In genomic region chr17:47810200-47810821, GRCh38 we compare ENCODE assay signal across 8 cellular contexts. TPM values are rescaled to one million over a fixed set of nuclear protein-coding genes. Genes with fewer than 3 reads are reported as not detected.
A peak's percentile ranks its signal among the peaks of the same experiment; 100 is the strongest.
DNase-seq lines count a peak whose midpoint lies in the region; ATAC-seq, FAIRE-seq and TF ChIP-seq lines count a peak whose summit lies in the region.

No MANE protein-coding gene starts in this region.

- DNase-seq in BJ (ENCODE audit: low read depth) = peak; percentile 74
- peak; percentile 38 for DNase-seq in HFF-Myc (ENCODE audit: extremely low read depth, low read depth)
- peak in 6 of 7 donors; percentile 34 to 73 (median 66) for DNase-seq in adrenal gland
- DNase-seq in HepG2 (ENCODE audit: low spot score) = peak; percentile 74
- DNase-seq in glutamatergic neuron = no peak
- no peak for DNase-seq in ecto neural progenitor cell (ENCODE audit: low spot score)
- no peak for DNase-seq in NCI-H2227 treated with DMSO at 0.1 percent for 48 hours (lab: John Stamatoyannopoulos, UW)
- DNase-seq in GM13977 (ENCODE audit: low spot score) = no peak

- H3K4me1 Mint-ChIP-seq in glutamatergic neuron (ENCODE audit: low read depth, unreplicated experiment) = no peaks in the 10 kb centered on the region

- no TSS peak for BruUV-seq in HepG2 (replicated peaks; lab: Mats Ljungman, UMichigan)

- WGBS in adrenal gland, 4 donors = 26 to 51% (median 43%) methylated on average over 9 to 10 of the region's 10 CpGs
- WGBS in HepG2 (ENCODE audit: low lambda C conversion rate) = 51% methylated on average over 9 of the region's 10 CpGs

- ATAC-seq in HepG2 = peak; percentile 66

- in situ Hi-C loops in HepG2 (cut with HindIII; ENCODE audit: extremely low pct_ligation_motif_present, low pct_unique_long_range_greater_than_20kb) (no loop called here), GM13977 (cut with MboI; ENCODE audit: low pct_unique_long_range_greater_than_20kb, low sequenced_read_pairs, unreplicated experiment) (no loop called here)

- no peaks in the 10 kb centered on the region for H3K9me3 ChIP-seq in adrenal gland (replicated peaks in 1 of 3)
- no peaks in the 10 kb centered on the region for H3K9me3 ChIP-seq in HepG2 (ENCODE audit: low read length)

- peaks cover 24% of the 10 kb centered on the region for H3K36me3 ChIP-seq in BJ (ENCODE audit: control insufficient read depth, insufficient read depth, low read length)
- peaks cover 0 to 45% of the 10 kb centered on the region in 2 donors for H3K36me3 ChIP-seq in adrenal gland (replicated peaks in 1 of 2)
- H3K36me3 ChIP-seq in HepG2 (replicated peaks in 1 of 2; ENCODE audit: control insufficient read depth in 1 of 2, insufficient read depth in 2 of 2, low read length in 2 of 2) = peaks cover 9 to 12% of the 10 kb centered on the region in 2 experiments; a peak in 3 of 5 replicates

- H3K27ac Mint-ChIP-seq in glutamatergic neuron (ENCODE audit: unreplicated experiment) = no peak overlapping the region

- no peak overlapping the region for H2AFZ ChIP-seq in HepG2 (ENCODE audit: low read length)

- H4K20me1 ChIP-seq in HepG2 (ENCODE audit: insufficient read depth, low read length) = no peaks in the 10 kb centered on the region

- H3K79me2 ChIP-seq in HepG2 (ENCODE audit: insufficient read depth, low read length) = no peaks in the 10 kb centered on the region

- H3K27me3 ChIP-seq in BJ (ENCODE audit: control insufficient read depth, insufficient read depth, low read length) = no peaks in the 10 kb centered on the region
- H3K27me3 ChIP-seq in adrenal gland = peaks cover 1% of the 10 kb centered on the region
- no peaks in the 10 kb centered on the region for H3K27me3 ChIP-seq in HepG2 (ENCODE audit: control insufficient read depth in 1 of 2, insufficient read depth in 2 of 2, low read length in 2 of 2)

- H3K4me3 ChIP-seq in BJ (ENCODE audit: low read depth, low read length) = no peak overlapping the region
- H3K4me3 ChIP-seq in HFF-Myc (replicated peaks; ENCODE audit: low read depth, low read length) = no peak overlapping the region
- no peak overlapping the region for H3K4me3 ChIP-seq in adrenal gland
- no peak overlapping the region for H3K4me3 ChIP-seq in HepG2 (replicated peaks in 1 of 3; ENCODE audit: insufficient read depth in 1 of 3, low read depth in 2 of 3, low read length in 3 of 3)

- TF ChIP-seq POLR2A in adrenal gland (IDR thresholded peaks at IDR 0.05) (no peak), HepG2 (IDR thresholded peaks at IDR 0.05; ENCODE audit: insufficient read depth in 1 of 2, low read depth in 2 of 2, low read length in 2 of 2) (no peak)

- H3K9me3 Mint-ChIP-seq in glutamatergic neuron (ENCODE audit: unreplicated experiment) = peaks cover 2% of the 10 kb centered on the region

- intact Hi-C loops in adrenal gland (cut with DNase I) = no loop called here
- intact Hi-C loops in HepG2 (cut with micrococcal nuclease; ENCODE audit: unreplicated experiment) = no loop called here

- H3K9ac ChIP-seq in HepG2 (ENCODE audit: insufficient read depth, low read depth, low read length) = no peak overlapping the region

- H3K27ac ChIP-seq in adrenal gland (peak overlapping the region in 1 of 5 donors; percentile 61), HepG2 (ENCODE audit: extremely low read length, insufficient read depth, low read length) (no peak overlapping the region)

- H3K4me2 ChIP-seq in HepG2 (ENCODE audit: low read depth, low read length) = no peak overlapping the region

- TF ChIP-seq CTCF in BJ (IDR thresholded peaks at IDR 0.05; ENCODE audit: insufficient read depth, low read depth, low read length) (no peak), HFF-Myc (IDR thresholded peaks at IDR 0.05; ENCODE audit: low read depth, low read length, missing control alignments) (no peak), adrenal gland (IDR thresholded peaks at IDR 0.05) (no peak), HepG2 (CRISPR knock-in tag; IDR thresholded peaks at IDR 0.05) (no peak), glutamatergic neuron (IDR thresholded peaks at IDR 0.05; ENCODE audit: partially characterized antibody, unreplicated experiment) (no peak), GM13977 (IDR thresholded peaks at IDR 0.05; ENCODE audit: extremely low read depth, insufficient read depth, missing control alignments) (no peak)

- TF ChIP-seq EP300 in HepG2 (IDR thresholded peaks at IDR 0.05; ENCODE audit: low read depth in 2 of 2, low read length in 2 of 2) = peak in 1 of 2 experiments; percentile 46; a peak in 1 of 4 replicates
- TF ChIP-seq EP300 in HepG2 (CRISPR knock-in tag; IDR thresholded peaks at IDR 0.05; ENCODE audit: borderline replicate concordance) = no peak

- H3K4me1 ChIP-seq in adrenal gland (replicated peaks in 1 of 2) (peaks cover 0 to 6% of the 10 kb centered on the region in 2 donors), HepG2 (ENCODE audit: insufficient read depth, low read length) (peaks cover 12% of the 10 kb centered on the region)

- H3K4me3 Mint-ChIP-seq in glutamatergic neuron (ENCODE audit: unreplicated experiment) = no peak overlapping the region

- peak; percentile 32 for FAIRE-seq in HepG2 (lab: Jason Lieb, UNC)

- POLR2A ChIA-PET in BJ (lab: Charles Lee) = no interaction called here
- POLR2A ChIA-PET in HepG2 (lab: Yijun Ruan, JAX) = interaction anchor here (0.9 to 1.0 kb wide), 3 partner anchors 11 to 31 kb away, joined by 3 to 6 read pairs (median 3); partner anchors contain the start of genes LRRC46, MRPL10, OSBPL7 and SCRN2

- peaks cover 13% of the 10 kb centered on the region for H3K27me3 Mint-ChIP-seq in glutamatergic neuron (ENCODE audit: unreplicated experiment)

- peaks cover 6% of the 10 kb centered on the region for H3K36me3 Mint-ChIP-seq in glutamatergic neuron (ENCODE audit: unreplicated experiment)

- TF ChIP-seq RAD21 in HepG2 (CRISPR knock-in tag; IDR thresholded peaks at IDR 0.05) = no peak

- CTCF ChIA-PET in BJ (lab: Yijun Ruan, JAX) = interaction anchor here (0.6 to 0.8 kb wide), 3 partner anchors 86 to 147 kb away, joined by 3 read pairs; partner anchors contain the start of gene SP2
- CTCF ChIA-PET in HepG2 (lab: Yijun Ruan, JAX; ENCODE audit: low intra/inter-chr PET ratio, low total read pairs) = no interaction called here

RNA-seq across cellular contexts. Expression of gene OSBPL7, which starts 11.3 kb away (rescaled TPM):
- polyA plus RNA-seq in BJ (2011; rRNA removed) (4.5 and 7.6 TPM in 2 replicates), adrenal gland (10 to 100 TPM in 1 of 3 donors, 1 to 10 TPM in 2; 2.0 to 22.4 (median 7.3) TPM), HepG2 (2011; rRNA removed) (6.6 and 8.3 TPM in 2 replicates)
- polyA minus RNA-seq in BJ (2011; rRNA and poly(A)+ RNA removed) = 6.1 and 9.7 TPM in 2 replicates
- total RNA-seq in adrenal gland (1 to 10 TPM; 3.3 to 9.8 (median 6.7) TPM), HepG2 (2016; rRNA removed; fragmentation: Illumina TruSeq; extraction: Trizol) (1.0 and 4.7 TPM in 2 replicates), glutamatergic neuron (ENCODE audit: unreplicated experiment) (30.0 TPM)
- total RNA-seq in HepG2 (2016; cell fraction: cytosol; rRNA removed; fragmentation: Illumina TruSeq; extraction: Trizol; ENCODE audit: low read depth) = 4.5 and 4.7 TPM in 2 replicates
- total RNA-seq in HepG2 (2016; cell fraction: insoluble cytoplasmic fraction; rRNA removed; fragmentation: Illumina TruSeq; extraction: Trizol) = 1.3 and 5.6 TPM in 2 replicates
- 1.4 and 1.5 TPM in 2 replicates for total RNA-seq in HepG2 (2016; cell fraction: membrane; rRNA removed; fragmentation: Illumina TruSeq; extraction: Trizol)
- 6.6 and 9.7 TPM in 2 replicates for total RNA-seq in HepG2 (2016; cell fraction: nucleus; rRNA removed; fragmentation: Illumina TruSeq; extraction: Trizol)
- polyA plus RNA-seq in HepG2 (2011; cell fraction: cytosol; rRNA removed) = 0.99 and 1.7 TPM in 2 replicates
- 86.7 and 120 TPM in 2 replicates for polyA plus RNA-seq in HepG2 (2011; cell fraction: nucleus; rRNA removed)
- 4.1 and 5.4 TPM in 2 replicates for polyA plus RNA-seq in HepG2 (2012)
- 0.20 and 0.32 TPM in 2 replicates for polyA plus RNA-seq in HepG2 (2016; cell fraction: cytosol; fragmentation: Illumina TruSeq; extraction: Trizol; ENCODE audit: low read depth)
- polyA plus RNA-seq in HepG2 (2016; cell fraction: insoluble cytoplasmic fraction; fragmentation: Illumina TruSeq; extraction: Trizol; ENCODE audit: low read depth) = 0.56 and 1.2 TPM in 2 replicates
- 0.27 and 0.42 TPM in 2 replicates for polyA plus RNA-seq in HepG2 (2016; cell fraction: membrane; fragmentation: Illumina TruSeq; extraction: Trizol; ENCODE audit: low read depth)
- polyA plus RNA-seq in HepG2 (2016; cell fraction: nucleus; fragmentation: Illumina TruSeq; extraction: Trizol; ENCODE audit: insufficient read depth, low read depth) = 20.6 and 21.2 TPM in 2 replicates
- polyA minus RNA-seq in HepG2 (2011; rRNA and poly(A)+ RNA removed; ENCODE audit: low replicate concordance) = 7.4 and 11.6 TPM in 2 replicates
- polyA minus RNA-seq in HepG2 (2011; cell fraction: cytosol; rRNA and poly(A)+ RNA removed) = 1.6 TPM in 2 replicates
- 16.1 and 23.1 TPM in 2 replicates for polyA minus RNA-seq in HepG2 (2011; cell fraction: nucleus; rRNA and poly(A)+ RNA removed)

RNA-seq across cellular contexts. Expression of gene MRPL10, which starts 21.0 kb away (rescaled TPM):
- polyA plus RNA-seq in BJ (2011; rRNA removed) = 49.1 and 59.2 TPM in 2 replicates
- polyA minus RNA-seq in BJ (2011; rRNA and poly(A)+ RNA removed) = 48.8 and 77.2 TPM in 2 replicates
- total RNA-seq in adrenal gland = 10 to 100 TPM; 29.0 to 72.5 (median 46.7) TPM
- 10 to 100 TPM; 37.6 to 41.1 (median 38.5) TPM for polyA plus RNA-seq in adrenal gland
- 56.7 and 59.7 TPM in 2 replicates for total RNA-seq in HepG2 (2016; rRNA removed; fragmentation: Illumina TruSeq; extraction: Trizol)
- total RNA-seq in HepG2 (2016; cell fraction: cytosol; rRNA removed; fragmentation: Illumina TruSeq; extraction: Trizol; ENCODE audit: low read depth) = 23.2 and 23.8 TPM in 2 replicates
- 54.4 and 59.8 TPM in 2 replicates for total RNA-seq in HepG2 (2016; cell fraction: insoluble cytoplasmic fraction; rRNA removed; fragmentation: Illumina TruSeq; extraction: Trizol)
- 57.6 and 61.5 TPM in 2 replicates for total RNA-seq in HepG2 (2016; cell fraction: membrane; rRNA removed; fragmentation: Illumina TruSeq; extraction: Trizol)
- 27.0 and 27.8 TPM in 2 replicates for total RNA-seq in HepG2 (2016; cell fraction: nucleus; rRNA removed; fragmentation: Illumina TruSeq; extraction: Trizol)
- 149 and 157 TPM in 2 replicates for polyA plus RNA-seq in HepG2 (2011; rRNA removed)
- 163 and 193 TPM in 2 replicates for polyA plus RNA-seq in HepG2 (2011; cell fraction: cytosol; rRNA removed)
- polyA plus RNA-seq in HepG2 (2011; cell fraction: nucleus; rRNA removed) = 84.2 and 97.9 TPM in 2 replicates
- 98.1 and 124 TPM in 2 replicates for polyA plus RNA-seq in HepG2 (2012)
- 32.0 and 36.2 TPM in 2 replicates for polyA plus RNA-seq in HepG2 (2016; cell fraction: cytosol; fragmentation: Illumina TruSeq; extraction: Trizol; ENCODE audit: low read depth)
- polyA plus RNA-seq in HepG2 (2016; cell fraction: insoluble cytoplasmic fraction; fragmentation: Illumina TruSeq; extraction: Trizol; ENCODE audit: low read depth) = 90.1 and 104 TPM in 2 replicates
- 63.3 and 69.4 TPM in 2 replicates for polyA plus RNA-seq in HepG2 (2016; cell fraction: membrane; fragmentation: Illumina TruSeq; extraction: Trizol; ENCODE audit: low read depth)
- 52.7 and 55.5 TPM in 2 replicates for polyA plus RNA-seq in HepG2 (2016; cell fraction: nucleus; fragmentation: Illumina TruSeq; extraction: Trizol; ENCODE audit: insufficient read depth, low read depth)
- polyA minus RNA-seq in HepG2 (2011; rRNA and poly(A)+ RNA removed; ENCODE audit: low replicate concordance) = 135 and 309 TPM in 2 replicates
- 101 and 106 TPM in 2 replicates for polyA minus RNA-seq in HepG2 (2011; cell fraction: cytosol; rRNA and poly(A)+ RNA removed)
- 28.0 and 36.1 TPM in 2 replicates for polyA minus RNA-seq in HepG2 (2011; cell fraction: nucleus; rRNA and poly(A)+ RNA removed)
- total RNA-seq in glutamatergic neuron (ENCODE audit: unreplicated experiment) = 38.7 TPM

RNA-seq across cellular contexts. Expression of gene LRRC46, which starts 21.2 kb away (rescaled TPM):
- 0.58 and 0.80 TPM in 2 replicates for polyA plus RNA-seq in BJ (2011; rRNA removed)
- 0.52 and 0.87 TPM in 2 replicates for polyA minus RNA-seq in BJ (2011; rRNA and poly(A)+ RNA removed)
- under 1 TPM in 5 of 8 donors, not detected in 3; 0.20 to 0.81 (median 0.28) TPM for total RNA-seq in adrenal gland
- 1 to 10 TPM; 1.6 to 2.3 (median 1.9) TPM for polyA plus RNA-seq in adrenal gland
- total RNA-seq in HepG2 (2016; rRNA removed; fragmentation: Illumina TruSeq; extraction: Trizol) = 0.09 and 0.13 TPM in 2 replicates
- 0.26 TPM in 1 of 2 replicates, not detected in the other for total RNA-seq in HepG2 (2016; cell fraction: cytosol; rRNA removed; fragmentation: Illumina TruSeq; extraction: Trizol; ENCODE audit: low read depth)
- total RNA-seq in HepG2 (2016; cell fraction: insoluble cytoplasmic fraction; rRNA removed; fragmentation: Illumina TruSeq; extraction: Trizol) = 0.15 and 0.22 TPM in 2 replicates
- 0.14 TPM in 1 of 2 replicates, not detected in the other for total RNA-seq in HepG2 (2016; cell fraction: membrane; rRNA removed; fragmentation: Illumina TruSeq; extraction: Trizol)
- 0.43 TPM in 1 of 2 replicates, not detected in the other for total RNA-seq in HepG2 (2016; cell fraction: nucleus; rRNA removed; fragmentation: Illumina TruSeq; extraction: Trizol)
- 0.09 and 0.16 TPM in 2 replicates for polyA plus RNA-seq in HepG2 (2011; rRNA removed)
- 0.15 and 0.18 TPM in 2 replicates for polyA plus RNA-seq in HepG2 (2011; cell fraction: cytosol; rRNA removed)
- polyA plus RNA-seq in HepG2 (2011; cell fraction: nucleus; rRNA removed) = 0.19 and 0.42 TPM in 2 replicates
- polyA plus RNA-seq in HepG2 (2012) = 0.70 and 0.75 TPM in 2 replicates
- 0.11 and 0.22 TPM in 2 replicates for polyA plus RNA-seq in HepG2 (2016; cell fraction: cytosol; fragmentation: Illumina TruSeq; extraction: Trizol; ENCODE audit: low read depth)
- polyA plus RNA-seq in HepG2 (2016; cell fraction: insoluble cytoplasmic fraction; fragmentation: Illumina TruSeq; extraction: Trizol; ENCODE audit: low read depth) = 0.35 and 0.46 TPM in 2 replicates
- 0.23 TPM in 2 replicates for polyA plus RNA-seq in HepG2 (2016; cell fraction: membrane; fragmentation: Illumina TruSeq; extraction: Trizol; ENCODE audit: low read depth)
- polyA plus RNA-seq in HepG2 (2016; cell fraction: nucleus; fragmentation: Illumina TruSeq; extraction: Trizol; ENCODE audit: insufficient read depth, low read depth) = 0.43 and 0.74 TPM in 2 replicates
- polyA minus RNA-seq in HepG2 (2011; rRNA and poly(A)+ RNA removed; ENCODE audit: low replicate concordance) = 0.46 and 1.2 TPM in 2 replicates
- 0.44 and 0.59 TPM in 2 replicates for polyA minus RNA-seq in HepG2 (2011; cell fraction: cytosol; rRNA and poly(A)+ RNA removed)
- polyA minus RNA-seq in HepG2 (2011; cell fraction: nucleus; rRNA and poly(A)+ RNA removed) = 0.62 TPM in 1 of 2 replicates, not detected in the other
- 1.3 TPM for total RNA-seq in glutamatergic neuron (ENCODE audit: unreplicated experiment)

RNA-seq across cellular contexts. Expression of gene SCRN2, which starts 30.8 kb away (rescaled TPM):
- polyA plus RNA-seq in BJ (2011; rRNA removed) (18.3 and 41.1 TPM in 2 replicates), adrenal gland (100 to 1,000 TPM in 2 of 3 donors, 1 to 10 TPM in 1; 6.3 to 136 (median 121) TPM), HepG2 (2011; rRNA removed) (21.7 and 28.6 TPM in 2 replicates)
- 9.4 and 17.3 TPM in 2 replicates for polyA minus RNA-seq in BJ (2011; rRNA and poly(A)+ RNA removed)
- total RNA-seq in adrenal gland (10 to 100 TPM; 18.3 to 53.7 (median 40.5) TPM), HepG2 (2016; rRNA removed; fragmentation: Illumina TruSeq; extraction: Trizol) (15.0 and 29.5 TPM in 2 replicates), glutamatergic neuron (ENCODE audit: unreplicated experiment) (39.1 TPM)
- 14.0 and 15.6 TPM in 2 replicates for total RNA-seq in HepG2 (2016; cell fraction: cytosol; rRNA removed; fragmentation: Illumina TruSeq; extraction: Trizol; ENCODE audit: low read depth)
- 14.9 and 29.8 TPM in 2 replicates for total RNA-seq in HepG2 (2016; cell fraction: insoluble cytoplasmic fraction; rRNA removed; fragmentation: Illumina TruSeq; extraction: Trizol)
- total RNA-seq in HepG2 (2016; cell fraction: membrane; rRNA removed; fragmentation: Illumina TruSeq; extraction: Trizol) = 9.4 and 10.4 TPM in 2 replicates
- 38.4 and 39.4 TPM in 2 replicates for total RNA-seq in HepG2 (2016; cell fraction: nucleus; rRNA removed; fragmentation: Illumina TruSeq; extraction: Trizol)
- 12.8 and 18.6 TPM in 2 replicates for polyA plus RNA-seq in HepG2 (2011; cell fraction: cytosol; rRNA removed)
- polyA plus RNA-seq in HepG2 (2011; cell fraction: nucleus; rRNA removed) = 254 and 255 TPM in 2 replicates
- polyA plus RNA-seq in HepG2 (2012) = 16.2 and 19.4 TPM in 2 replicates
- 2.8 and 3.6 TPM in 2 replicates for polyA plus RNA-seq in HepG2 (2016; cell fraction: cytosol; fragmentation: Illumina TruSeq; extraction: Trizol; ENCODE audit: low read depth)
- polyA plus RNA-seq in HepG2 (2016; cell fraction: insoluble cytoplasmic fraction; fragmentation: Illumina TruSeq; extraction: Trizol; ENCODE audit: low read depth) = 11.1 and 13.6 TPM in 2 replicates
- polyA plus RNA-seq in HepG2 (2016; cell fraction: membrane; fragmentation: Illumina TruSeq; extraction: Trizol; ENCODE audit: low read depth) = 4.4 and 5.4 TPM in 2 replicates
- polyA plus RNA-seq in HepG2 (2016; cell fraction: nucleus; fragmentation: Illumina TruSeq; extraction: Trizol; ENCODE audit: insufficient read depth, low read depth) = 76.0 and 78.1 TPM in 2 replicates
- 22.3 and 32.7 TPM in 2 replicates for polyA minus RNA-seq in HepG2 (2011; rRNA and poly(A)+ RNA removed; ENCODE audit: low replicate concordance)
- 4.6 and 7.0 TPM in 2 replicates for polyA minus RNA-seq in HepG2 (2011; cell fraction: cytosol; rRNA and poly(A)+ RNA removed)
- polyA minus RNA-seq in HepG2 (2011; cell fraction: nucleus; rRNA and poly(A)+ RNA removed) = 42.1 and 48.9 TPM in 2 replicates

RNA-seq across cellular contexts. Expression of gene SP6, which starts 40.7 kb away (rescaled TPM):
- 0.05 and 0.07 TPM in 2 replicates for polyA plus RNA-seq in BJ (2011; rRNA removed)
- polyA minus RNA-seq in BJ (2011; rRNA and poly(A)+ RNA removed) = not detected in 2 replicates
- 1 to 10 TPM in 6 of 8 donors, under 1 TPM in 2; 0.06 to 3.5 (median 1.2) TPM for total RNA-seq in adrenal gland
- polyA plus RNA-seq in adrenal gland = 1 to 10 TPM in 1 of 3 donors, under 1 TPM in 2; 0.91 to 1.1 (median 0.97) TPM
- 0.07 TPM in 1 of 2 replicates, not detected in the other for total RNA-seq in HepG2 (2016; rRNA removed; fragmentation: Illumina TruSeq; extraction: Trizol)
- total RNA-seq in HepG2 (2016; cell fraction: cytosol; rRNA removed; fragmentation: Illumina TruSeq; extraction: Trizol; ENCODE audit: low read depth) = not detected in 2 replicates
- 0.04 TPM in 1 of 2 replicates, not detected in the other for total RNA-seq in HepG2 (2016; cell fraction: insoluble cytoplasmic fraction; rRNA removed; fragmentation: Illumina TruSeq; extraction: Trizol)
- total RNA-seq in HepG2 (2016; cell fraction: membrane; rRNA removed; fragmentation: Illumina TruSeq; extraction: Trizol) = 0.03 and 0.10 TPM in 2 replicates
- not detected in 2 replicates for total RNA-seq in HepG2 (2016; cell fraction: nucleus; rRNA removed; fragmentation: Illumina TruSeq; extraction: Trizol)
- 0.07 and 0.09 TPM in 2 replicates for polyA plus RNA-seq in HepG2 (2011; rRNA removed)
- 0.05 and 0.07 TPM in 2 replicates for polyA plus RNA-seq in HepG2 (2011; cell fraction: cytosol; rRNA removed)
- polyA plus RNA-seq in HepG2 (2011; cell fraction: nucleus; rRNA removed) = 0.19 and 0.28 TPM in 2 replicates
- 0.09 TPM in 2 replicates for polyA plus RNA-seq in HepG2 (2012)
- polyA plus RNA-seq in HepG2 (2016; cell fraction: cytosol; fragmentation: Illumina TruSeq; extraction: Trizol; ENCODE audit: low read depth) = not detected in 2 replicates
- 0.09 TPM in 1 of 2 replicates, not detected in the other for polyA plus RNA-seq in HepG2 (2016; cell fraction: insoluble cytoplasmic fraction; fragmentation: Illumina TruSeq; extraction: Trizol; ENCODE audit: low read depth)
- polyA plus RNA-seq in HepG2 (2016; cell fraction: membrane; fragmentation: Illumina TruSeq; extraction: Trizol; ENCODE audit: low read depth) = not detected in 2 replicates
- 0.15 and 0.19 TPM in 2 replicates for polyA plus RNA-seq in HepG2 (2016; cell fraction: nucleus; fragmentation: Illumina TruSeq; extraction: Trizol; ENCODE audit: insufficient read depth, low read depth)
- 0.04 and 0.05 TPM in 2 replicates for polyA minus RNA-seq in HepG2 (2011; rRNA and poly(A)+ RNA removed; ENCODE audit: low replicate concordance)
- polyA minus RNA-seq in HepG2 (2011; cell fraction: cytosol; rRNA and poly(A)+ RNA removed) = not detected in 2 replicates
- polyA minus RNA-seq in HepG2 (2011; cell fraction: nucleus; rRNA and poly(A)+ RNA removed) = not detected in 2 replicates
- 1.7 TPM for total RNA-seq in glutamatergic neuron (ENCODE audit: unreplicated experiment)

Comparison
In these comparisons a context has a peak if more than half of its experiments do, and no peak if none do; other contexts are left out.
1. DNase-seq: peak in BJ (single experiment), HFF-Myc (single experiment), adrenal gland (6 of 7) and HepG2 (single experiment); none in glutamatergic neuron (single experiment), ecto neural progenitor cell (single experiment), NCI-H2227 treated with DMSO at 0.1 percent for 48 hours (single experiment) and GM13977 (single experiment).